In the genomic region with DNA sequence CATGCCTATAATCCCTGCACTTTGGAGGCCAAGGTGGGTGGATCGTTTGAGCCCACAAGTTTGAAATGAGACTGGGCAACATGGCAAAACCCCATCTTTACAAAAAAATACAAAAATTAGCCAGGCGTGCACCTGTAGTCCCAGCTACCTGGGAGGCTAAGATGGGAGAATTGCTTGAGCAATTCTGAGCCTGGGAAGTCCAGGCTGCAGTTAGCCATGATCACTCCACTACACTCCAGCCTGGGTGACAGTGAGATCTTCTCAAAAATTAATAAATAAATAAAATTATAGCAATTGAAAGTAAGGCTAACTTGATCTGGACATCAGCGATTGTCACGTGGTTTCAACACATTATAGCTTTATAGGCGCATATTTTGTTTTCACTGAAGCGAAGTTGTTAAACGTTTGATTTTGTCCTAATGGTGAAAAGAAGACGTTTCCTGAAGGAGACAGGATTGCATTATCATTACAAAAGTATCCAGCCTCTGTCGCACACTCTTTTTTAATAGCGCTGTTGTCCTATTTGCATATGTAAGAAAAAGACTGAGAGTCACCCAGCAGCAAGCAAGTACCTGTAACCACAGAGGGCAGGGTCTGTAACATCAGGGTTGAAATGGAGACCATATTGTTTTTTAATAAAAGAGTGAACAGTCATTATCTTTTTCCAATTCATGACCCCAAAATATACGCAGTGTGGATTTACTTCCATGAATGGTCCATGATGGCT, we compare ENCODE assay signal across 1 cellular context.
TF ChIP-seq lines count a peak whose summit lies in the region.

No MANE protein-coding gene starts in this region.

TF ChIP-seq in H1, 55 proteins besides CTCF, POLR2A, EP300 and RAD21 (continued from another document):
- TF ChIP-seq TCF12 (IDR thresholded peaks at IDR 0.05; ENCODE audit: low read depth, low read length) (peak; percentile 93), CEBPB (IDR thresholded peaks at IDR 0.05; ENCODE audit: low read depth, low read length) (peak; percentile 45; the same call in 1 of the 2 replicates), POLR2AphosphoS5 (IDR thresholded peaks at IDR 0.05; ENCODE audit: low read depth, low read length) (peak; percentile 83), BCL11A (IDR thresholded peaks at IDR 0.05; ENCODE audit: low read depth in 2 of 2, low read length in 2 of 2) (peak; percentile 19 to 89)
- TF ChIP-seq, protein P1, sequence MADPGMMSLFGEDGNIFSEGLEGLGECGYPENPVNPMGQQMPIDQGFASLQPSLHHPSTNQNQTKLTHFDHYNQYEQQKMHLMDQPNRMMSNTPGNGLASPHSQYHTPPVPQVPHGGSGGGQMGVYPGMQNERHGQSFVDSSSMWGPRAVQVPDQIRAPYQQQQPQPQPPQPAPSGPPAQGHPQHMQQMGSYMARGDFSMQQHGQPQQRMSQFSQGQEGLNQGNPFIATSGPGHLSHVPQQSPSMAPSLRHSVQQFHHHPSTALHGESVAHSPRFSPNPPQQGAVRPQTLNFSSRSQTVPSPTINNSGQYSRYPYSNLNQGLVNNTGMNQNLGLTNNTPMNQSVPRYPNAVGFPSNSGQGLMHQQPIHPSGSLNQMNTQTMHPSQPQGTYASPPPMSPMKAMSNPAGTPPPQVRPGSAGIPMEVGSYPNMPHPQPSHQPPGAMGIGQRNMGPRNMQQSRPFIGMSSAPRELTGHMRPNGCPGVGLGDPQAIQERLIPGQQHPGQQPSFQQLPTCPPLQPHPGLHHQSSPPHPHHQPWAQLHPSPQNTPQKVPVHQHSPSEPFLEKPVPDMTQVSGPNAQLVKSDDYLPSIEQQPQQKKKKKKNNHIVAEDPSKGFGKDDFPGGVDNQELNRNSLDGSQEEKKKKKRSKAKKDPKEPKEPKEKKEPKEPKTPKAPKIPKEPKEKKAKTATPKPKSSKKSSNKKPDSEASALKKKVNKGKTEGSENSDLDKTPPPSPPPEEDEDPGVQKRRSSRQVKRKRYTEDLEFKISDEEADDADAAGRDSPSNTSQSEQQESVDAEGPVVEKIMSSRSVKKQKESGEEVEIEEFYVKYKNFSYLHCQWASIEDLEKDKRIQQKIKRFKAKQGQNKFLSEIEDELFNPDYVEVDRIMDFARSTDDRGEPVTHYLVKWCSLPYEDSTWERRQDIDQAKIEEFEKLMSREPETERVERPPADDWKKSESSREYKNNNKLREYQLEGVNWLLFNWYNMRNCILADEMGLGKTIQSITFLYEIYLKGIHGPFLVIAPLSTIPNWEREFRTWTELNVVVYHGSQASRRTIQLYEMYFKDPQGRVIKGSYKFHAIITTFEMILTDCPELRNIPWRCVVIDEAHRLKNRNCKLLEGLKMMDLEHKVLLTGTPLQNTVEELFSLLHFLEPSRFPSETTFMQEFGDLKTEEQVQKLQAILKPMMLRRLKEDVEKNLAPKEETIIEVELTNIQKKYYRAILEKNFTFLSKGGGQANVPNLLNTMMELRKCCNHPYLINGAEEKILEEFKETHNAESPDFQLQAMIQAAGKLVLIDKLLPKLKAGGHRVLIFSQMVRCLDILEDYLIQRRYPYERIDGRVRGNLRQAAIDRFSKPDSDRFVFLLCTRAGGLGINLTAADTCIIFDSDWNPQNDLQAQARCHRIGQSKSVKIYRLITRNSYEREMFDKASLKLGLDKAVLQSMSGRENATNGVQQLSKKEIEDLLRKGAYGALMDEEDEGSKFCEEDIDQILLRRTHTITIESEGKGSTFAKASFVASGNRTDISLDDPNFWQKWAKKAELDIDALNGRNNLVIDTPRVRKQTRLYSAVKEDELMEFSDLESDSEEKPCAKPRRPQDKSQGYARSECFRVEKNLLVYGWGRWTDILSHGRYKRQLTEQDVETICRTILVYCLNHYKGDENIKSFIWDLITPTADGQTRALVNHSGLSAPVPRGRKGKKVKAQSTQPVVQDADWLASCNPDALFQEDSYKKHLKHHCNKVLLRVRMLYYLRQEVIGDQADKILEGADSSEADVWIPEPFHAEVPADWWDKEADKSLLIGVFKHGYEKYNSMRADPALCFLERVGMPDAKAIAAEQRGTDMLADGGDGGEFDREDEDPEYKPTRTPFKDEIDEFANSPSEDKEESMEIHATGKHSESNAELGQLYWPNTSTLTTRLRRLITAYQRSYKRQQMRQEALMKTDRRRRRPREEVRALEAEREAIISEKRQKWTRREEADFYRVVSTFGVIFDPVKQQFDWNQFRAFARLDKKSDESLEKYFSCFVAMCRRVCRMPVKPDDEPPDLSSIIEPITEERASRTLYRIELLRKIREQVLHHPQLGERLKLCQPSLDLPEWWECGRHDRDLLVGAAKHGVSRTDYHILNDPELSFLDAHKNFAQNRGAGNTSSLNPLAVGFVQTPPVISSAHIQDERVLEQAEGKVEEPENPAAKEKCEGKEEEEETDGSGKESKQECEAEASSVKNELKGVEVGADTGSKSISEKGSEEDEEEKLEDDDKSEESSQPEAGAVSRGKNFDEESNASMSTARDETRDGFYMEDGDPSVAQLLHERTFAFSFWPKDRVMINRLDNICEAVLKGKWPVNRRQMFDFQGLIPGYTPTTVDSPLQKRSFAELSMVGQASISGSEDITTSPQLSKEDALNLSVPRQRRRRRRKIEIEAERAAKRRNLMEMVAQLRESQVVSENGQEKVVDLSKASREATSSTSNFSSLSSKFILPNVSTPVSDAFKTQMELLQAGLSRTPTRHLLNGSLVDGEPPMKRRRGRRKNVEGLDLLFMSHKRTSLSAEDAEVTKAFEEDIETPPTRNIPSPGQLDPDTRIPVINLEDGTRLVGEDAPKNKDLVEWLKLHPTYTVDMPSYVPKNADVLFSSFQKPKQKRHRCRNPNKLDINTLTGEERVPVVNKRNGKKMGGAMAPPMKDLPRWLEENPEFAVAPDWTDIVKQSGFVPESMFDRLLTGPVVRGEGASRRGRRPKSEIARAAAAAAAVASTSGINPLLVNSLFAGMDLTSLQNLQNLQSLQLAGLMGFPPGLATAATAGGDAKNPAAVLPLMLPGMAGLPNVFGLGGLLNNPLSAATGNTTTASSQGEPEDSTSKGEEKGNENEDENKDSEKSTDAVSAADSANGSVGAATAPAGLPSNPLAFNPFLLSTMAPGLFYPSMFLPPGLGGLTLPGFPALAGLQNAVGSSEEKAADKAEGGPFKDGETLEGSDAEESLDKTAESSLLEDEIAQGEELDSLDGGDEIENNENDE (IDR thresholded peaks at IDR 0.05; ENCODE audit: insufficient replicate concordance, low read length), result peak; percentile 81
TF ChIP-seq in H1: peak in this region for 11.
